ENCODE assay signal across 8 cellular contexts in genomic region chr19:41959056-41960053, GRCh38. TPM values are rescaled to one million over a fixed set of nuclear protein-coding genes. Genes with fewer than 3 reads are reported as not detected.
DNase-seq lines count a peak whose midpoint lies in the region; ATAC-seq lines count a peak whose summit lies in the region.

RABAC1 (minus strand) TSS chr19:41959321; CDS start chr19:41959292, 29 bp downstream.

- H3K27ac Mint-ChIP-seq in activated T-helper 1 cell treated with anti-CD3 and anti-CD28 coated beads, Interleukin-12 subunit alpha, Interleukin-12 subunit beta, Interleukin-2, Interleukin-4 antibody, amounts not matched to agents 30 ng/mL and 10 ng/mL and 1 ng/mL, durations not matched to agents 14 hours and 24 hours and 36 hours: peak within 1 kb of the TSS; percentile 90
- peak within 1 kb of the TSS; percentile 74 to 94 (median 90) for H3K27ac Mint-ChIP-seq in naive thymus-derived CD4-positive, alpha-beta T cell
- peak within 1 kb of the TSS; percentile 91 for H3K27ac Mint-ChIP-seq in stimulated activated naive B cell treated with anti-CD40 and anti-IgM and Interleukin-4, amounts not matched to agents 10 μg/mL and 1 μg/mL and 100 μg/mL, for 72 hours

- H3K4me3 Mint-ChIP-seq in activated T-helper 1 cell treated with anti-CD3 and anti-CD28 coated beads, Interleukin-12 subunit alpha, Interleukin-12 subunit beta, Interleukin-2, Interleukin-4 antibody, amounts not matched to agents 30 ng/mL and 10 ng/mL and 1 ng/mL, durations not matched to agents 14 hours and 24 hours and 36 hours: peak within 1 kb of the TSS; percentile 88
- H3K4me3 Mint-ChIP-seq in naive thymus-derived CD4-positive, alpha-beta T cell: peak within 1 kb of the TSS; percentile 80 to 99 (median 91)
- H3K4me3 Mint-ChIP-seq in stimulated activated naive B cell treated with anti-CD40 and anti-IgM and Interleukin-4, amounts not matched to agents 10 μg/mL and 1 μg/mL and 100 μg/mL, for 72 hours: peak within 1 kb of the TSS; percentile 90 to 94

- DNase-seq in DMS79 treated with DMSO at 0.1 percent for 48 hours (lab: John Stamatoyannopoulos, UW) (peak; percentile 96), Kasumi-1 (lab: John Stamatoyannopoulos, UW) (peak; percentile 96 to 98), RPMI7951 (ENCODE audit: low read depth) (peak; percentile 87), fibroblast of gingiva (ENCODE audit: low read depth) (peak; percentile 86)
- peak; percentile 87 for DNase-seq in activated T-helper 1 cell treated with anti-CD3 and anti-CD28 coated beads, Interleukin-12 subunit alpha, Interleukin-12 subunit beta, Interleukin-2, Interleukin-4 antibody, amounts not matched to agents 30 ng/mL and 10 ng/mL and 1 ng/mL, durations not matched to agents 14 hours and 24 hours and 36 hours (ENCODE audit: low spot score)
- DNase-seq in naive thymus-derived CD4-positive, alpha-beta T cell: peak; percentile 67 to 91 (median 86)
- DNase-seq in stimulated activated naive B cell treated with anti-CD40 and anti-IgM and Interleukin-4, amounts not matched to agents 10 μg/mL and 1 μg/mL and 100 μg/mL, for 72 hours: peak; percentile 80

- intact Hi-C loops in activated T-helper 1 cell treated with anti-CD3 and anti-CD28 coated beads, Interleukin-12 subunit alpha, Interleukin-12 subunit beta, Interleukin-2, Interleukin-4 antibody, amounts not matched to agents 30 ng/mL and 10 ng/mL and 1 ng/mL, durations not matched to agents 14 hours and 24 hours and 36 hours (cut with micrococcal nuclease): loop anchor here (1.0 to 2.0 kb wide), 7 partner anchors 15 to 562 kb away; partner anchors contain the start of genes BCKDHA and EXOSC5
- intact Hi-C loops in naive thymus-derived CD4-positive, alpha-beta T cell (cut with micrococcal nuclease): loop anchor here (1.0 to 5.0 kb wide), 14 partner anchors 33 to 366 kb away; partner anchors contain the start of genes ATP1A3 (in 2 of the 2), GSK3A (in 1 of the 2), MEGF8 (in 1 of the 2) and ZNF574 (in 1 of the 2)

- peaks cover 17% of the 10 kb centered on the region for H3K4me1 Mint-ChIP-seq in activated T-helper 1 cell treated with anti-CD3 and anti-CD28 coated beads, Interleukin-12 subunit alpha, Interleukin-12 subunit beta, Interleukin-2, Interleukin-4 antibody, amounts not matched to agents 30 ng/mL and 10 ng/mL and 1 ng/mL, durations not matched to agents 14 hours and 24 hours and 36 hours (ENCODE audit: low read depth)
- peaks cover 17 to 22% (median 18%) of the 10 kb centered on the region in 7 donors for H3K4me1 Mint-ChIP-seq in naive thymus-derived CD4-positive, alpha-beta T cell
- peaks cover 17 to 24% of the 10 kb centered on the region in 2 donors for H3K4me1 Mint-ChIP-seq in stimulated activated naive B cell treated with anti-CD40 and anti-IgM and Interleukin-4, amounts not matched to agents 10 μg/mL and 1 μg/mL and 100 μg/mL, for 72 hours

- no peaks in the 10 kb centered on the region for H3K9me3 Mint-ChIP-seq in activated T-helper 1 cell treated with anti-CD3 and anti-CD28 coated beads, Interleukin-12 subunit alpha, Interleukin-12 subunit beta, Interleukin-2, Interleukin-4 antibody, amounts not matched to agents 30 ng/mL and 10 ng/mL and 1 ng/mL, durations not matched to agents 14 hours and 24 hours and 36 hours
- H3K9me3 Mint-ChIP-seq in naive thymus-derived CD4-positive, alpha-beta T cell: no peaks in the 10 kb centered on the region
- no peaks in the 10 kb centered on the region for H3K9me3 Mint-ChIP-seq in stimulated activated naive B cell treated with anti-CD40 and anti-IgM and Interleukin-4, amounts not matched to agents 10 μg/mL and 1 μg/mL and 100 μg/mL, for 72 hours

- H3K27ac ChIP-seq in naive thymus-derived CD4-positive, alpha-beta T cell (ENCODE audit: low read depth, low read length): peak within 1 kb of the TSS; percentile 81

- H3K36me3 ChIP-seq in naive thymus-derived CD4-positive, alpha-beta T cell (ENCODE audit: control insufficient read depth in 2 of 3, insufficient read depth in 3 of 3, low read length in 3 of 3): peaks cover 0 to 17% (median 0%) of the 10 kb centered on the region in 3 experiments

- POLR2A ChIA-PET in naive thymus-derived CD4-positive, alpha-beta T cell (lab: Charles Lee): interaction anchor here (0.6 to 4.3 kb wide), 15 partner anchors 13 to 138 kb away, joined by 3 to 29 read pairs (median 4); partner anchors contain the start of genes ERFL and RPS19

- CTCF ChIA-PET in naive thymus-derived CD4-positive, alpha-beta T cell (lab: Charles Lee): interaction anchor here (1.0 to 1.7 kb wide), 5 partner anchors 72 to 100 kb away, joined by 3 to 6 read pairs (median 4); partner anchors contain the start of gene RPS19

- peaks cover 8 to 9% of the 10 kb centered on the region in 2 donors for H3K4me1 ChIP-seq in naive thymus-derived CD4-positive, alpha-beta T cell (ENCODE audit: control insufficient read depth in 2 of 2, insufficient read depth in 2 of 2, low read length in 2 of 2)

- H3K9me3 ChIP-seq in naive thymus-derived CD4-positive, alpha-beta T cell (ENCODE audit: control insufficient read depth in 2 of 3, low read length in 3 of 3): no peaks in the 10 kb centered on the region

- peaks cover 2% of the 10 kb centered on the region for H3K27me3 Mint-ChIP-seq in activated T-helper 1 cell treated with anti-CD3 and anti-CD28 coated beads, Interleukin-12 subunit alpha, Interleukin-12 subunit beta, Interleukin-2, Interleukin-4 antibody, amounts not matched to agents 30 ng/mL and 10 ng/mL and 1 ng/mL, durations not matched to agents 14 hours and 24 hours and 36 hours (ENCODE audit: insufficient read depth)
- H3K27me3 Mint-ChIP-seq in naive thymus-derived CD4-positive, alpha-beta T cell: no peaks in the 10 kb centered on the region
- no peaks in the 10 kb centered on the region for H3K27me3 Mint-ChIP-seq in stimulated activated naive B cell treated with anti-CD40 and anti-IgM and Interleukin-4, amounts not matched to agents 10 μg/mL and 1 μg/mL and 100 μg/mL, for 72 hours

- no peaks in the 10 kb centered on the region for H3K27me3 ChIP-seq in naive thymus-derived CD4-positive, alpha-beta T cell (ENCODE audit: control insufficient read depth in 2 of 2, insufficient read depth in 2 of 2, low read length in 2 of 2)

- H3K4me3 ChIP-seq in naive thymus-derived CD4-positive, alpha-beta T cell (ENCODE audit: low read length): peak within 1 kb of the TSS; percentile 78

- no peaks in the 10 kb centered on the region for H3K36me3 Mint-ChIP-seq in activated T-helper 1 cell treated with anti-CD3 and anti-CD28 coated beads, Interleukin-12 subunit alpha, Interleukin-12 subunit beta, Interleukin-2, Interleukin-4 antibody, amounts not matched to agents 30 ng/mL and 10 ng/mL and 1 ng/mL, durations not matched to agents 14 hours and 24 hours and 36 hours (ENCODE audit: low read depth)
- peaks cover 0 to 6% (median 0%) of the 10 kb centered on the region in 5 donors for H3K36me3 Mint-ChIP-seq in naive thymus-derived CD4-positive, alpha-beta T cell
- H3K36me3 Mint-ChIP-seq in stimulated activated naive B cell treated with anti-CD40 and anti-IgM and Interleukin-4, amounts not matched to agents 10 μg/mL and 1 μg/mL and 100 μg/mL, for 72 hours: peaks cover 0 to 9% of the 10 kb centered on the region in 2 donors

- peak; percentile 89 for ATAC-seq in GM21786 (IDR thresholded peaks at IDR 0.05; ENCODE audit: unreplicated experiment)
- peak; percentile 95 for ATAC-seq in naive thymus-derived CD4-positive, alpha-beta T cell
- peak; percentile 93 to 94 for ATAC-seq in stimulated activated naive B cell treated with anti-CD40 and anti-IgM and Interleukin-4, amounts not matched to agents 10 μg/mL and 1 μg/mL and 100 μg/mL, for 72 hours (replicated peaks)

RNA-seq across cellular contexts. Expression of gene RABAC1, which starts in this region (rescaled TPM):
- 235 and 336 TPM in 2 replicates for total RNA-seq in RPMI7951 (2014; rRNA removed; shearing (Covaris generic))
- 36.2 and 41.3 TPM in 2 replicates for total RNA-seq in activated T-helper 1 cell treated with anti-CD3 and anti-CD28 coated beads, Interleukin-12 subunit alpha, Interleukin-12 subunit beta, Interleukin-2, Interleukin-4 antibody, amounts not matched to agents 30 ng/mL and 10 ng/mL and 1 ng/mL, durations not matched to agents 14 hours and 24 hours and 36 hours
- 10 to 100 TPM; 70.4 to 90.9 (median 78.1) TPM for total RNA-seq in naive thymus-derived CD4-positive, alpha-beta T cell
- polyA plus RNA-seq in naive thymus-derived CD4-positive, alpha-beta T cell: 100 to 1,000 TPM; 171 to 187 TPM

Comparison
In these comparisons a context has a peak if more than half of its experiments do, and no peak if none do; other contexts are left out.
1. Peak in every context shown above with its lines: DNase-seq, ATAC-seq, H3K4me3 ChIP-seq and H3K27ac ChIP-seq.